13 cellular contexts compared by ENCODE assay signal in genomic region chr5:124528838-124529237, GRCh38.
DNase-seq lines count a peak whose midpoint lies in the region; ATAC-seq and TF ChIP-seq lines count a peak whose summit lies in the region.
"Had no signal": no experiment of that assay in that cellular context is flagged by ENCODE, and none has a peak within 500 bp of the region (broad histone marks: within the 10 kb centered on the region; RNA-seq: fewer than 3 reads in every experiment).

No MANE protein-coding gene starts in this region.

- ATAC-seq in GM18867 (IDR thresholded peaks at IDR 0.05; ENCODE audit: unreplicated experiment) (peak; percentile 61), GM21723 (IDR thresholded peaks at IDR 0.05; ENCODE audit: unreplicated experiment) (peak; percentile 49)

- H3K36me3 Mint-ChIP-seq in MCF 10A (ENCODE audit: insufficient read depth, unreplicated experiment) = no peaks in the 10 kb centered on the region
- H3K36me3 Mint-ChIP-seq: CD4-positive, alpha-beta memory T cell had no signal

- TF ChIP-seq CTCF in MCF 10A (IDR thresholded peaks at IDR 0.05; ENCODE audit: unreplicated experiment) = no peak

- H3K9me3 Mint-ChIP-seq in MCF 10A (ENCODE audit: unreplicated experiment) = peaks cover 7% of the 10 kb centered on the region

- H3K4me3 Mint-ChIP-seq in MCF 10A (ENCODE audit: unreplicated experiment) = no peak overlapping the region
- H3K4me3 Mint-ChIP-seq: CD4-positive, alpha-beta memory T cell had no signal

- DNase-seq in HT1080 (ENCODE audit: low read depth) (peak; percentile 78), kidney tubule cell (ENCODE audit: low spot score) (peak; percentile 79), MCF 10A (ENCODE audit: unreplicated experiment) (no peak), C1 segment of cervical spinal cord (lab: John Stamatoyannopoulos, UW) (no peak), D341Med (ENCODE audit: low spot score) (no peak)
- no peak for DNase-seq in activated CD4-positive, alpha-beta T cell treated with anti-CD3 and anti-CD28 coated beads, Interleukin-2, amount 50 U/mL, for 4 hours
- DNase-seq: activated T-cell treated with anti-CD3 and anti-CD28 coated beads, Interleukin-2, amount 50 U/mL, for 1 hour; CD4-positive, alpha-beta memory T cell; effector CD4-positive, alpha-beta T cell; foreskin fibroblast; NCI-H1417 had no signal

- H3K27ac Mint-ChIP-seq in MCF 10A (ENCODE audit: low read depth, unreplicated experiment) = no peak overlapping the region
- H3K27ac Mint-ChIP-seq: CD4-positive, alpha-beta memory T cell had no signal

- CTCF ChIA-PET in MCF 10A (lab: Yijun Ruan, JAX) = interaction anchor here (0.7 kb wide), 1 partner anchor 47 kb away, joined by 3 read pairs; no protein-coding TSS in a partner anchor

- no TSS peak for BruUV-seq in MCF 10A (replicated peaks; lab: Mats Ljungman, UMichigan)

- intact Hi-C loops in MCF 10A (cut with micrococcal nuclease) = no loop called here

- no peaks in the 10 kb centered on the region for H3K27me3 Mint-ChIP-seq in MCF 10A (ENCODE audit: insufficient read depth, unreplicated experiment)

- POLR2A ChIA-PET in MCF 10A (lab: Yijun Ruan, JAX) = no interaction called here

- H3K4me1 Mint-ChIP-seq in MCF 10A (ENCODE audit: insufficient read depth, unreplicated experiment) = peaks cover 9% of the 10 kb centered on the region
- H3K4me1 Mint-ChIP-seq: CD4-positive, alpha-beta memory T cell had no signal

Comparison
In these comparisons a context has a peak if more than half of its experiments do, and no peak if none do; other contexts are left out.
1. DNase-seq: peak in HT1080 (single experiment) and kidney tubule cell (single experiment); none in MCF 10A (single experiment), C1 segment of cervical spinal cord (0 of 14), D341Med (single experiment) and activated CD4-positive, alpha-beta T cell treated with anti-CD3 and anti-CD28 coated beads, Interleukin-2, amount 50 U/mL, for 4 hours (0 of 2).